In genomic region chr12:48021485-48022179, GRCh38 we compare ENCODE assay signal across 9 cellular contexts. TPM values are rescaled to one million over a fixed set of nuclear protein-coding genes. Genes with fewer than 3 reads are reported as not detected.
DNase-seq lines count a peak whose midpoint lies in the region; ATAC-seq and TF ChIP-seq lines count a peak whose summit lies in the region.
"Had no signal": no experiment of that assay in that cellular context is flagged by ENCODE, and none has a peak within 500 bp of the region (broad histone marks: within the 10 kb centered on the region; RNA-seq: fewer than 3 reads in every experiment).

No MANE protein-coding gene starts in this region.

- no peak for TF ChIP-seq POLR2A in esophagus muscularis mucosa (IDR thresholded peaks at IDR 0.05; ENCODE audit: low read depth)

- DNase-seq in H4 (ENCODE audit: low spot score) (peak; percentile 86), NCI-H1417 treated with DMSO at 0.1 percent for 48 hours (lab: John Stamatoyannopoulos, UW) (peak; percentile 39), SJSA1 (ENCODE audit: low read depth in 1 of 2, low spot score in 2 of 2) (peak; percentile 86 to 92), MV-4-11 (lab: John Stamatoyannopoulos, UW) (no peak), esophagus muscularis mucosa (ENCODE audit: extremely low spot score) (no peak)
- DNase-seq: tibial artery had no signal

- H3K36me3 ChIP-seq in SJSA1 (no peaks in the 10 kb centered on the region), mucosa of rectum (ENCODE audit: control insufficient read depth in 2 of 2, insufficient read depth in 2 of 2, low read length in 2 of 2) (no peaks in the 10 kb centered on the region), esophagus muscularis mucosa (no peaks in the 10 kb centered on the region)
- H3K36me3 ChIP-seq: tibial artery had no signal

- WGBS in esophagus muscularis mucosa, result 37% methylated on average over 5 of the region's 5 CpGs

- TF ChIP-seq EP300 in esophagus muscularis mucosa (IDR thresholded peaks at IDR 0.05), result no peak

- intact Hi-C loops in esophagus muscularis mucosa (cut with DNase I), result no loop called here

- no peak overlapping the region for H3K9ac ChIP-seq in mucosa of rectum (ENCODE audit: low read depth in 1 of 2, low read length in 2 of 2)

- no peak for ATAC-seq in GM21825 (IDR thresholded peaks at IDR 0.05; ENCODE audit: unreplicated experiment)

- H3K9me3 ChIP-seq in SJSA1 (replicated peaks), result peaks cover 9% of the 10 kb centered on the region; the same call in 1 of the 2 replicates
- H3K9me3 ChIP-seq in mucosa of rectum (ENCODE audit: control insufficient read depth in 2 of 2, low read length in 2 of 2), result no peaks in the 10 kb centered on the region
- no peaks in the 10 kb centered on the region for H3K9me3 ChIP-seq in esophagus muscularis mucosa
- H3K9me3 ChIP-seq: tibial artery had no signal

- peaks cover 98% of the 10 kb centered on the region for H3K27me3 ChIP-seq in SJSA1 (replicated peaks)
- peaks cover 0 to 2% of the 10 kb centered on the region in 2 donors for H3K27me3 ChIP-seq in mucosa of rectum (ENCODE audit: control insufficient read depth in 2 of 2, insufficient read depth in 2 of 2, low read length in 2 of 2)
- H3K27me3 ChIP-seq in esophagus muscularis mucosa, result peaks cover 0 to 52% (median 0%) of the 10 kb centered on the region in 4 donors

- H3K27ac ChIP-seq in SJSA1 (no peak overlapping the region), mucosa of rectum (ENCODE audit: low read depth in 2 of 2, low read length in 2 of 2) (peak overlapping the region; percentile 10 to 43), esophagus muscularis mucosa (replicated peaks in 1 of 4) (no peak overlapping the region)
- H3K27ac ChIP-seq: tibial artery had no signal

- H3K4me3 ChIP-seq in SJSA1, result no peak overlapping the region
- peak overlapping the region in 1 of 2 donors; percentile 44 for H3K4me3 ChIP-seq in mucosa of rectum (ENCODE audit: low read length in 2 of 2)
- H3K4me3 ChIP-seq in esophagus muscularis mucosa, result no peak overlapping the region
- H3K4me3 ChIP-seq: tibial artery had no signal

- TF ChIP-seq CTCF in esophagus muscularis mucosa (IDR thresholded peaks at IDR 0.05), result no peak

- H3K4me1 ChIP-seq in SJSA1 (replicated peaks) (no peaks in the 10 kb centered on the region), mucosa of rectum (ENCODE audit: control insufficient read depth in 2 of 2, insufficient read depth in 2 of 2, low read length in 2 of 2) (peaks cover 11 to 18% of the 10 kb centered on the region in 2 donors), esophagus muscularis mucosa (peaks cover 0 to 4% (median 0%) of the 10 kb centered on the region in 4 donors)
- H3K4me1 ChIP-seq: tibial artery had no signal

RNA-seq across cellular contexts. Expression of gene COL2A1, which starts 17.4 kb away (rescaled TPM):
- total RNA-seq in H4 (2014; rRNA removed; shearing (Covaris generic)), result not detected in 2 replicates
- not detected in 2 replicates for total RNA-seq in SJSA1 (2014; rRNA removed; shearing (Covaris generic))
- not detected for total RNA-seq in esophagus muscularis mucosa
- total RNA-seq: lung microvascular endothelial cell had no signal

RNA-seq across cellular contexts. Expression of gene TMEM106C, which starts 58.2 kb away (rescaled TPM):
- total RNA-seq in H4 (2014; rRNA removed; shearing (Covaris generic)), result 294 and 314 TPM in 2 replicates
- 83.1 and 143 TPM in 2 replicates for total RNA-seq in SJSA1 (2014; rRNA removed; shearing (Covaris generic))
- 10 to 100 TPM; 68.6 to 98.8 (median 72.0) TPM for total RNA-seq in esophagus muscularis mucosa

Comparison
In these comparisons a context has a peak if more than half of its experiments do, and no peak if none do; other contexts are left out.
1. DNase-seq: peak in H4 (single experiment), NCI-H1417 treated with DMSO at 0.1 percent for 48 hours (single experiment) and SJSA1 (2 of 2); none in MV-4-11 (single experiment) and esophagus muscularis mucosa (single experiment).
2. H3K27ac ChIP-seq: peak in mucosa of rectum (2 of 2); none in SJSA1 (single experiment) and esophagus muscularis mucosa (0 of 4).